Comparison of ENCODE assay signal across 12 cellular contexts in the genomic region with DNA sequence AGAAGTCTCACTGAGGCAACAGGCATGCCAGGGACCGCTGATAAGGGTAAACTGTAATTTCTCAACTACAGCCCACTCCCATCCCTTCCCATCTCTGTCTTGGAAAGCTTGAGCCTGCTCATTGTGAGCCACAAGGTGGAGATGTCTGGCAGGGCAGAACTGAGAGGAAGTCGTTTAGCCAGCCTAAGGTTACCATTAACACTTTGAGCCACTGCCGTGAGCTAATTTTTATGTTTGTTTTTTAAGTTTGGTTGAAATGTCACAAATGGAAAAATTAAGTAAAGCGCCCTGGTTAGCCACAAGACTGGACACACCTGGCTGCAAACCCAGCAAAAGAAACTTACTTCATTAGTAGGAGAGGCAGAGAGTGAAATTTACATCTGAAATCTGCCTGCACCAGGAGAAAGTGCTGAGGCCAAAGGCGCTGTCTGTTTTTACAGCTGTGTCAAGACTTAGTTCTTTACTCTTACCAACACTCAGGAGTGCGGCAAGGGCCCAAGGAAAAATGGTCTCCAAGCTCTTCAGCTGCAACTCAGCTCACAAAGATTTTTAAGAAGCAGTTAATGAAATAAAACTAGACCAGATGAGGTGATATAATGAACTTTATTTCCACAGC. TPM values are rescaled to one million over a fixed set of nuclear protein-coding genes. Genes with fewer than 3 reads are reported as not detected.
A peak's percentile ranks its signal among the peaks of the same experiment; 100 is the strongest.
DNase-seq lines count a peak whose midpoint lies in the region; ATAC-seq, FAIRE-seq and TF ChIP-seq lines count a peak whose summit lies in the region.
"Had no signal": no experiment of that assay in that cellular context is flagged by ENCODE, and none has a peak within 500 bp of the region (broad histone marks: within the 10 kb centered on the region; RNA-seq: fewer than 3 reads in every experiment).

No MANE protein-coding gene starts in this region.

- H3K27ac ChIP-seq in mesodermal cell (ENCODE audit: low read depth, low read length, severe bottlenecking): peak overlapping the region; percentile 30

- peaks cover 15% of the 10 kb centered on the region for H3K4me1 ChIP-seq in mesodermal cell (ENCODE audit: control insufficient read depth, insufficient read depth, low read length, poor library complexity, severe bottlenecking)

- no peaks in the 10 kb centered on the region for H3K27me3 ChIP-seq in bronchial epithelial cell (ENCODE audit: control insufficient read depth, insufficient read depth, low read length)

- H3K36me3 ChIP-seq in bronchial epithelial cell (ENCODE audit: control insufficient read depth, insufficient read depth, low read length) (no peaks in the 10 kb centered on the region), mesodermal cell (ENCODE audit: control insufficient read depth, insufficient read depth, low read length) (peaks cover 35% of the 10 kb centered on the region)

- H3K4me3 ChIP-seq in bronchial epithelial cell (ENCODE audit: low read depth, low read length) (no peak overlapping the region), mesodermal cell (ENCODE audit: extremely low read depth, insufficient read depth, low read length, poor library complexity, severe bottlenecking) (no peak overlapping the region)

- no peak for FAIRE-seq in bronchial epithelial cell (lab: Jason Lieb, UNC)

- TF ChIP-seq CTCF in bronchial epithelial cell (IDR thresholded peaks at IDR 0.05; ENCODE audit: insufficient read depth, low read length, severe bottlenecking): peak; percentile 17

- H3K9me3 ChIP-seq in mesodermal cell (ENCODE audit: control insufficient read depth, low read length): no peaks in the 10 kb centered on the region

- DNase-seq in ELR (ENCODE audit: low read depth): peak; percentile 30
- peak; percentile 68 for DNase-seq in LHCN-M2 (ENCODE audit: low read depth)
- no peak for DNase-seq in bronchial epithelial cell (ENCODE audit: low read depth)
- DNase-seq: activated CD4-positive, alpha-beta memory T cell treated with anti-CD3 and anti-CD28 coated beads for 36 hours; amniotic stem cell; glutamatergic neuron; NCI-H1092 had no signal

- ATAC-seq in HG03097 (IDR thresholded peaks at IDR 0.05; ENCODE audit: low FRiP score, unreplicated experiment): no peak
- no peak for ATAC-seq in HG03280 (IDR thresholded peaks at IDR 0.05; ENCODE audit: unreplicated experiment)
- no peak for ATAC-seq in HG03135 (IDR thresholded peaks at IDR 0.05; ENCODE audit: unreplicated experiment)
- ATAC-seq in HG03469 (IDR thresholded peaks at IDR 0.05; ENCODE audit: unreplicated experiment): no peak

- WGBS in mesodermal cell (ENCODE audit: insufficient coverage in 2 of 2), 2 experiments: 54 to 61% methylated on average over 4 of the region's 6 CpGs

RNA-seq across cellular contexts. Expression of a gene that starts 50.0 kb away (rescaled TPM):
- total RNA-seq in LHCN-M2 (2014; rRNA removed) (not detected in 2 replicates), bronchial epithelial cell (0.26 and 0.64 TPM in 2 replicates)
- polyA plus RNA-seq in LHCN-M2 (2012): 0.01 TPM
- not detected for polyA plus RNA-seq in mesodermal cell (2013, experiment 1 of 2)
- not detected for polyA plus RNA-seq in mesodermal cell (2013, experiment 2 of 2)
- total RNA-seq: activated CD4-positive, alpha-beta memory T cell treated with anti-CD3 and anti-CD28 coated beads for 36 hours had no signal

RNA-seq across cellular contexts. Expression of a gene that starts 57.7 kb away (rescaled TPM):
- 265 and 277 TPM in 2 replicates for total RNA-seq in LHCN-M2 (2014; rRNA removed)
- 351 TPM for polyA plus RNA-seq in LHCN-M2 (2012)
- total RNA-seq in bronchial epithelial cell: 226 and 370 TPM in 2 replicates
- polyA plus RNA-seq in mesodermal cell (2013, experiment 1 of 2): 109 TPM
- polyA plus RNA-seq in mesodermal cell (2013, experiment 2 of 2): 92.7 TPM
